ENCODE assay signal across 9 cellular contexts in the genomic region with DNA sequence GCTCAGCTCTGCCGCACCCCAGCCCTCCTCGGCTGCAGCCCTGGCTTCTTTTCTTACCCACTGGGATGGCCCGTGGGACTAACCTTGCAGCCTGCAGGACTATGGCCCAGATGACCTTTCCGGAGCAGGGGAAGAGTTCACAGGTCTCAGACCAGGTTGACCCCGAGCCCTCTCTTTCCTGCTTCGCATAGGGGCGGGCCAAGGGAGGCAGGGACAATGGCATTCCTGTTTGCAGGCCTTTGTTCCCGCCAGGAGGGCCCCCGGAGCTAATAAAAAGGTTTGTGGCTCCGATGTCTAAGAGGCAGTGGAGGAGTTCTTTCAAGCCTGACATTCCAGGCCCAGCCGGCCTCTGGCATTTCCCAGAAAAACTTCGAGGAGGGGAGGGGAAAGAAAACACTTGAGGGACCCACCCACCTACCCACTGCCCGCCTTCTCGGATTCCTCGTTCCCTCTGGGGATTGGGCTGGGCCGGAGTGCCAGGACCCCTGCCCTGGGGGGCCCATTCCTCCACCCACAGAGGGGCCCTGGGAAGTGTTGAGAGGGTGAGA. TPM values are rescaled to one million over a fixed set of nuclear protein-coding genes. Genes with fewer than 3 reads are reported as not detected.
DNase-seq lines count a peak whose midpoint lies in the region; ATAC-seq, FAIRE-seq and TF ChIP-seq lines count a peak whose summit lies in the region.
"Had no signal": no experiment of that assay in that cellular context is flagged by ENCODE, and none has a peak within 500 bp of the region (broad histone marks: within the 10 kb centered on the region; RNA-seq: fewer than 3 reads in every experiment).

No MANE protein-coding gene starts in this region.

- intact Hi-C loops in kidney (cut with DNase I) = loop anchor here (5.0 kb wide), 1 partner anchor 52 kb away; no protein-coding TSS in a partner anchor
- intact Hi-C loops in sigmoid colon (cut with DNase I) = no loop called here
- intact Hi-C loops in A673 (cut with micrococcal nuclease; ENCODE audit: unreplicated experiment) = no loop called here

- H3K36me3 ChIP-seq in HAP-1 (replicated peaks) (0 out of 2 replicates have a peak, but pooled peaks cover 3% of the 10 kb centered on the region), kidney (ENCODE audit: control insufficient read depth in 1 of 2, insufficient read depth in 2 of 2, low read length in 2 of 2) (no peaks in the 10 kb centered on the region), sigmoid colon (no peaks in the 10 kb centered on the region), A673 (ENCODE audit: insufficient read depth, low read length, poor library complexity, severe bottlenecking) (no peaks in the 10 kb centered on the region)

- in situ Hi-C loops in HAP-1 (cut with MboI; ENCODE audit: low sequenced_read_pairs) = no loop called here

- H3K9me3 ChIP-seq in HAP-1 = no peaks in the 10 kb centered on the region
- H3K9me3 ChIP-seq in kidney (ENCODE audit: control insufficient read depth in 1 of 2, low read length in 2 of 2) = no peaks in the 10 kb centered on the region
- no peaks in the 10 kb centered on the region for H3K9me3 ChIP-seq in sigmoid colon
- H3K9me3 ChIP-seq in A673 (ENCODE audit: low read depth, low read length, poor library complexity, severe bottlenecking) = no peaks in the 10 kb centered on the region

- WGBS in sigmoid colon, 2 donors = 72 to 77% methylated on average over 16 of the region's 16 CpGs

- TF ChIP-seq CTCF in kidney (IDR thresholded peaks at IDR 0.05; ENCODE audit: borderline replicate concordance, extremely low read depth, insufficient read depth) (no peak), sigmoid colon (IDR thresholded peaks at IDR 0.05) (no peak), A673 (conservative IDR thresholded peaks at IDR 0.05; ENCODE audit: low read depth, low read length) (no peak)

- H3K27ac ChIP-seq in kidney (ENCODE audit: low read depth in 2 of 2, low read length in 2 of 2) = peak overlapping the region; percentile 51 to 85
- peak overlapping the region; percentile 26 to 62 (median 47) for H3K27ac ChIP-seq in sigmoid colon
- H3K27ac ChIP-seq in A673 (ENCODE audit: low read depth, low read length, poor library complexity, severe bottlenecking) = no peak overlapping the region

- peaks cover 39% of the 10 kb centered on the region for H3K4me1 ChIP-seq in HAP-1
- peaks cover 7 to 8% of the 10 kb centered on the region in 2 donors for H3K4me1 ChIP-seq in kidney (ENCODE audit: control insufficient read depth in 1 of 2, insufficient read depth in 1 of 2, low read depth in 1 of 2, low read length in 2 of 2)
- peaks cover 0 to 15% (median 1%) of the 10 kb centered on the region in 4 donors for H3K4me1 ChIP-seq in sigmoid colon
- no peaks in the 10 kb centered on the region for H3K4me1 ChIP-seq in A673 (ENCODE audit: insufficient read depth, low read length, poor library complexity, severe bottlenecking)

- CTCF ChIA-PET in A673 (lab: Charles Lee) = no interaction called here

- no TSS peak for BruUV-seq in A673 (replicated peaks; lab: Mats Ljungman, UMichigan)

- no peak for TF ChIP-seq EP300 in sigmoid colon (IDR thresholded peaks at IDR 0.05)

- DNase-seq in HAP-1 (ENCODE audit: low spot score in 2 of 2) (peak; percentile 89 to 91), brain pericyte (ENCODE audit: low read depth, low spot score) (peak; percentile 61), kidney (peak; percentile 92), sigmoid colon (no peak), A673 (ENCODE audit: low spot score) (no peak), NCI-H2196 (lab: John Stamatoyannopoulos, UW; ENCODE audit: unreplicated experiment) (no peak), pons (ENCODE audit: low spot score) (no peak)
- DNase-seq: effector memory CD8-positive, alpha-beta T cell had no signal

- TF ChIP-seq POLR2A in sigmoid colon (IDR thresholded peaks at IDR 0.05) = no peak

- H3K4me3 ChIP-seq in HAP-1 (no peak overlapping the region), kidney (ENCODE audit: low read length in 2 of 2) (no peak overlapping the region), sigmoid colon (no peak overlapping the region), A673 (ENCODE audit: low read depth, low read length, poor library complexity, severe bottlenecking) (no peak overlapping the region)

- H3K27me3 ChIP-seq in HAP-1 (ENCODE audit: low read depth) = no peaks in the 10 kb centered on the region
- H3K27me3 ChIP-seq in sigmoid colon = peaks cover 0 to 9% (median 0%) of the 10 kb centered on the region in 3 donors
- H3K27me3 ChIP-seq in A673 (replicated peaks; ENCODE audit: insufficient read depth, low read depth, low read length, poor library complexity) = no peaks in the 10 kb centered on the region

- no peak for FAIRE-seq in kidney (lab: Jason Lieb, UNC)

- peak overlapping the region in 1 of 2 donors; percentile 67 for H3K9ac ChIP-seq in kidney (ENCODE audit: low read length in 2 of 2)

- POLR2A ChIA-PET in A673 (lab: Charles Lee; ENCODE audit: low non-redundant PET) = no interaction called here

- ATAC-seq in GM18519 (IDR thresholded peaks at IDR 0.05; ENCODE audit: low FRiP score, unreplicated experiment) = no peak
- ATAC-seq: effector memory CD8-positive, alpha-beta T cell had no signal

RNA-seq across cellular contexts. Expression of gene SOCS3, which starts 5.8 kb away (rescaled TPM):
- 110 TPM for total RNA-seq in kidney
- 31.2 TPM for polyA plus RNA-seq in kidney (ENCODE audit: insufficient read depth, low read depth, low replicate concordance)
- total RNA-seq in sigmoid colon = 100 to 1,000 TPM in 2 of 4 donors, 10 to 100 TPM in 2; 10.3 to 499 (median 82.9) TPM
- 10 to 100 TPM; 11.1 to 64.5 (median 28.2) TPM for polyA plus RNA-seq in sigmoid colon
- 7.2 and 9.5 TPM in 2 replicates for total RNA-seq in A673 (2021)

RNA-seq across cellular contexts. Expression of gene PGS1, which starts 12.8 kb away (rescaled TPM):
- total RNA-seq in kidney (65.4 TPM), sigmoid colon (10 to 100 TPM; 20.0 to 36.3 (median 29.0) TPM), A673 (2021) (42.5 and 44.2 TPM in 2 replicates)
- polyA plus RNA-seq in kidney (ENCODE audit: insufficient read depth, low read depth, low replicate concordance) (15.6 TPM), sigmoid colon (10 to 100 TPM in 2 of 3 donors, 1 to 10 TPM in 1; 9.9 to 36.9 (median 16.8) TPM)

Comparison
In these comparisons a context has a peak if more than half of its experiments do, and no peak if none do; other contexts are left out.
1. DNase-seq: peak in HAP-1 (2 of 2), brain pericyte (single experiment) and kidney (single experiment); none in sigmoid colon (single experiment), A673 (single experiment), NCI-H2196 (single experiment) and pons (single experiment).